ENCODE assay signal across 10 cellular contexts in the genomic region with DNA sequence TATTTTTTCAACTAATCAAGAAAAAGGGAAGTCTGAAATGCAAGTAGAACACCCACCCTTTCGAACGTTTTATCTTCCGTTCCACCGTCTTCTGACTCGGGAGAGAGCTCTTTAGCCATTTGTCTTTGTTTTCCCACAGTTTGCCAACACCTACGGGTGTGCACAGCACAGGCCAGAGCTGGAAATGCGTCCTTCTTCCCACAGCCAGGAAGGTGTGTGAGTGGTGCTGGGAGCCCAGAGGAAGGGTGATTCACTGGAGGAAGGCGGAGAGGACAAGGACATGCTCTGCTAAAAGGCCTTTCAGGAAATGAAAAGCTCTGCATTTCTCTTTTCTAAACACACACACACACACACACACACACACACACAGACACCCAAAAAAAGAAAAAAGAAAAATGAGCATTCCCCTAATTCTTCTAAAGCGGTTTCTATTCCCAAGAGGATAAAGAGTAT. TPM values are rescaled to one million over a fixed set of nuclear protein-coding genes. Genes with fewer than 3 reads are reported as not detected.
DNase-seq lines count a peak whose midpoint lies in the region; ATAC-seq and TF ChIP-seq lines count a peak whose summit lies in the region.
"Had no signal": no experiment of that assay in that cellular context is flagged by ENCODE, and none has a peak within 500 bp of the region (broad histone marks: within the 10 kb centered on the region; RNA-seq: fewer than 3 reads in every experiment).

No MANE protein-coding gene starts in this region.

- no peaks in the 10 kb centered on the region for H3K27me3 Mint-ChIP-seq in activated B cell treated with CpG ODN at 0.5 μM for 24 hours
- H3K27me3 Mint-ChIP-seq: activated CD4-positive, alpha-beta T cell treated with anti-CD3 and anti-CD28 coated beads, Interleukin-2, amount 10 ng/mL, durations not matched to agents 24 days and 14 days had no signal

- H3K4me1 Mint-ChIP-seq in activated B cell treated with CpG ODN at 0.5 μM for 24 hours: peaks cover 58% of the 10 kb centered on the region

- H3K4me3 Mint-ChIP-seq in activated B cell treated with CpG ODN at 0.5 μM for 24 hours: peak overlapping the region; percentile 79
- H3K4me3 Mint-ChIP-seq: activated CD4-positive, alpha-beta T cell treated with anti-CD3 and anti-CD28 coated beads, Interleukin-2, amount 10 ng/mL, durations not matched to agents 24 days and 14 days had no signal

- DNase-seq in EL (peak; percentile 32), activated B cell treated with CpG ODN at 0.5 μM for 24 hours (no peak), glomerular visceral epithelial cell (ENCODE audit: extremely low spot score) (peak; percentile 49), pulmonary artery endothelial cell (ENCODE audit: low read depth, low spot score) (peak; percentile 77), dedifferentiated amniotic fluid mesenchymal stem cell (ENCODE audit: extremely low spot score) (no peak), SIG-M5 (lab: John Stamatoyannopoulos, UW) (no peak), NOMO-1 (lab: John Stamatoyannopoulos, UW; ENCODE audit: unreplicated experiment in 2 of 2) (no peak)
- DNase-seq: activated CD4-positive, alpha-beta T cell treated with anti-CD3 and anti-CD28 coated beads, Interleukin-2, amount 10 ng/mL, durations not matched to agents 24 days and 14 days had no signal

- peaks cover 19% of the 10 kb centered on the region for H3K36me3 Mint-ChIP-seq in activated B cell treated with CpG ODN at 0.5 μM for 24 hours (ENCODE audit: low read depth)

- ATAC-seq in activated B cell treated with CpG ODN at 0.5 μM for 24 hours (ENCODE audit: low read depth): peak; percentile 45
- ATAC-seq in HG02610 (IDR thresholded peaks at IDR 0.05; ENCODE audit: unreplicated experiment): no peak

- intact Hi-C loops in activated B cell treated with CpG ODN at 0.5 μM for 24 hours (cut with micrococcal nuclease): loop anchor here (1.0 to 5.0 kb wide), 3 partner anchors 12 to 41 kb away; a partner anchor contains a TSS

- TF ChIP-seq CTCF in activated B cell treated with CpG ODN at 0.5 μM for 24 hours (IDR thresholded peaks at IDR 0.05): no peak

- no peaks in the 10 kb centered on the region for H3K9me3 Mint-ChIP-seq in activated B cell treated with CpG ODN at 0.5 μM for 24 hours
- H3K9me3 Mint-ChIP-seq: activated CD4-positive, alpha-beta T cell treated with anti-CD3 and anti-CD28 coated beads, Interleukin-2, amount 10 ng/mL, durations not matched to agents 24 days and 14 days had no signal

- POLR2A ChIA-PET in activated B cell treated with CpG ODN at 0.5 μM for 24 hours (lab: Charles Lee): interaction anchor here (0.5 to 2.2 kb wide), 7 partner anchors 9 to 1140 kb away, joined by 3 to 14 read pairs (median 6); a partner anchor contains a TSS

- CTCF ChIA-PET in activated B cell treated with CpG ODN at 0.5 μM for 24 hours (lab: Charles Lee): interaction anchor here (1.0 to 1.6 kb wide), 3 partner anchors 15 to 597 kb away, joined by 3 to 6 read pairs (median 5); no protein-coding TSS in a partner anchor

- peak overlapping the region; percentile 93 for H3K27ac Mint-ChIP-seq in activated B cell treated with CpG ODN at 0.5 μM for 24 hours
- H3K27ac Mint-ChIP-seq: activated CD4-positive, alpha-beta T cell treated with anti-CD3 and anti-CD28 coated beads, Interleukin-2, amount 10 ng/mL, durations not matched to agents 24 days and 14 days had no signal

RNA-seq across cellular contexts. Expression of a gene that starts 18.5 kb away (rescaled TPM):
- 9.5 and 9.8 TPM in 2 replicates for total RNA-seq in activated B cell treated with CpG ODN at 0.5 μM for 24 hours
- 29.3 and 58.3 TPM in 2 replicates for total RNA-seq in pulmonary artery endothelial cell

RNA-seq across cellular contexts. Expression of a gene that starts 41.5 kb away (rescaled TPM):
- 40.6 and 46.8 TPM in 2 replicates for total RNA-seq in activated B cell treated with CpG ODN at 0.5 μM for 24 hours
- 17.6 and 19.1 TPM in 2 replicates for total RNA-seq in pulmonary artery endothelial cell

RNA-seq across cellular contexts. Expression of a gene that starts 59.0 kb away (rescaled TPM):
- total RNA-seq in activated B cell treated with CpG ODN at 0.5 μM for 24 hours (not detected in 2 replicates), pulmonary artery endothelial cell (not detected in 2 replicates)
- total RNA-seq: activated CD4-positive, alpha-beta T cell treated with anti-CD3 and anti-CD28 coated beads, Interleukin-2, amount 10 ng/mL, durations not matched to agents 24 days and 14 days; frontal cortex had no signal

Comparison
In these comparisons a context has a peak if more than half of its experiments do, and no peak if none do; other contexts are left out.
1. DNase-seq: peak in EL (single experiment), glomerular visceral epithelial cell (single experiment) and pulmonary artery endothelial cell (single experiment); none in activated B cell treated with CpG ODN at 0.5 μM for 24 hours (single experiment), dedifferentiated amniotic fluid mesenchymal stem cell (single experiment), SIG-M5 (single experiment) and NOMO-1 (0 of 2).